ENCODE assay signal across 2 cellular contexts in the genomic region with DNA sequence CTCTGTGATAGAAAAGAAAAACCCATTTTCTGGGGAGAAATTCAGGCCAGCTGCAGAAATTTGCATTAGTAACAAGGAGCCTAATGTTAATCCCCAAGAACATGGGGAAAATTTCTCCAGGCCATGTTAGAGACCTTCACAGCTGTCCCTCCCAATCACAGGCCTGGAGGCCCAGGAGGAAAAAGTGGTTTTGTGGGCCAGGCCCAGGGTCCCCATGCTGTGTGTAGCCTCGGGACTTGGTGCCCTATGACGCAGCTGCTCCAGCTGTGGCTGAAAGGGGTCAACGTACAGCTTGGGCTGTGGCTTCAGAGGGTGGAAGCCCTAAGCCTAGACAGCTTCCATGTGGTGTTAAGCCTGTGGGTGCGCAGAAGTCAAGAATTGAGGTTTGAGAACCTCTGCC.
TF ChIP-seq lines count a peak whose summit lies in the region.

No MANE protein-coding gene starts in this region.

TF ChIP-seq in A549, 52 proteins besides CTCF, POLR2A, EP300 and RAD21:
- TF ChIP-seq ZFP36 (IDR thresholded peaks at IDR 0.05; ENCODE audit: borderline replicate concordance, partially characterized antibody) (peak; percentile 74), HEYL (CRISPR knock-in tag; IDR thresholded peaks at IDR 0.05) (no peak)

TF ChIP-seq in K562, 482 proteins besides CTCF, POLR2A, EP300 and RAD21:
- TF ChIP-seq NELFE (IDR thresholded peaks at IDR 0.05; ENCODE audit: insufficient read depth, insufficient read length) (no peak), SRSF9 (IDR thresholded peaks at IDR 0.05; ENCODE audit: borderline replicate concordance, low read depth, low read length) (no peak), ZFP36 (IDR thresholded peaks at IDR 0.05; ENCODE audit: low read depth, low read length, partially characterized antibody) (peak; percentile 62), ZNF76 (CRISPR knock-in tag; IDR thresholded peaks at IDR 0.05; ENCODE audit: borderline replicate concordance) (no peak), MTA3 (IDR thresholded peaks at IDR 0.05; ENCODE audit: borderline replicate concordance) (no peak), NFE2L1 (tag; IDR thresholded peaks at IDR 0.05; ENCODE audit: borderline replicate concordance, low read depth) (no peak)
- TF ChIP-seq, protein P1, sequence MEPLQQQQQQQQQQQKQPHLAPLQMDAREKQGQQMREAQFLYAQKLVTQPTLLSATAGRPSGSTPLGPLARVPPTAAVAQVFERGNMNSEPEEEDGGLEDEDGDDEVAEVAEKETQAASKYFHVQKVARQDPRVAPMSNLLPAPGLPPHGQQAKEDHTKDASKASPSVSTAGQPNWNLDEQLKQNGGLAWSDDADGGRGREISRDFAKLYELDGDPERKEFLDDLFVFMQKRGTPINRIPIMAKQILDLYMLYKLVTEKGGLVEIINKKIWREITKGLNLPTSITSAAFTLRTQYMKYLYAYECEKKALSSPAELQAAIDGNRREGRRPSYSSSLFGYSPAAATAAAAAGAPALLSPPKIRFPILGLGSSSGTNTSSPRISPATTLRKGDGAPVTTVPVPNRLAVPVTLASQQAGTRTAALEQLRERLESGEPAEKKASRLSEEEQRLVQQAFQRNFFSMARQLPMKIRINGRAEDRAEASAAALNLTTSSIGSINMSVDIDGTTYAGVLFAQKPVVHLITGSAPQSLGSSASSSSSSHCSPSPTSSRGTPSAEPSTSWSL (CRISPR knock-in tag; IDR thresholded peaks at IDR 0.05; ENCODE audit: borderline replicate concordance) = no peak
